9 cellular contexts compared by ENCODE assay signal in genomic region chr1:176897350-176898236, GRCh38.
DNase-seq lines count a peak whose midpoint lies in the region; ATAC-seq, FAIRE-seq and TF ChIP-seq lines count a peak whose summit lies in the region.
"Had no signal": no experiment of that assay in that cellular context is flagged by ENCODE, and none has a peak within 500 bp of the region (broad histone marks: within the 10 kb centered on the region; RNA-seq: fewer than 3 reads in every experiment).

No MANE protein-coding gene starts in this region.

- H3K18ac ChIP-seq in H9 (ENCODE audit: insufficient read length, low read depth, low read length), result no peak overlapping the region

- no CpG with 5 or more reads among the region's 25 CpGs for WGBS in H9 (ENCODE audit: extremely low coverage, insufficient read length, low lambda C conversion rate)

- H3K23ac ChIP-seq in H9 (ENCODE audit: insufficient read length, low read depth, low read length), result no peak overlapping the region

- H3K27me3 Mint-ChIP-seq in H9 (ENCODE audit: low read depth), result peaks cover 33% of the 10 kb centered on the region
- H3K27me3 Mint-ChIP-seq in effector memory CD8-positive, alpha-beta T cell, result peaks cover 6 to 9% of the 10 kb centered on the region in 2 donors

- no peak overlapping the region for H2BK12ac ChIP-seq in H9 (ENCODE audit: insufficient read length, low read depth, low read length)

- no peak overlapping the region for H2BK120ac ChIP-seq in H9 (ENCODE audit: low read depth, low read length, poor library complexity, severe bottlenecking)

- H4K8ac ChIP-seq in H9 (replicated peaks; ENCODE audit: insufficient read length, low read depth, low read length), result no peak overlapping the region

- H3K27me3 ChIP-seq in H9 (ENCODE audit: insufficient read depth, low read length) (no peaks in the 10 kb centered on the region), lower lobe of right lung (ENCODE audit: low read depth) (no peaks in the 10 kb centered on the region)

- no peaks in the 10 kb centered on the region; a peak in 1 of 5 replicates for H3K9me3 Mint-ChIP-seq in H9
- H3K9me3 Mint-ChIP-seq in effector memory CD8-positive, alpha-beta T cell, result no peaks in the 10 kb centered on the region
- H3K9me3 Mint-ChIP-seq: memory B cell had no signal

- no peak overlapping the region for H2BK5ac ChIP-seq in H9 (ENCODE audit: insufficient read length, low read length)

- no peak overlapping the region for H2BK20ac ChIP-seq in H9 (ENCODE audit: low read depth, low read length, poor library complexity, severe bottlenecking)

- no peak overlapping the region for H2AFZ ChIP-seq in H9 (ENCODE audit: low read length)

- no peaks in the 10 kb centered on the region; a peak in 2 of 7 replicates for H3K36me3 Mint-ChIP-seq in H9 (ENCODE audit: insufficient read depth in 1 of 3, low read depth in 3 of 3)
- no peaks in the 10 kb centered on the region for H3K36me3 Mint-ChIP-seq in effector memory CD8-positive, alpha-beta T cell (ENCODE audit: insufficient read depth)
- H3K36me3 Mint-ChIP-seq: memory B cell had no signal

- H2BK15ac ChIP-seq in H9 (ENCODE audit: low read depth, low read length), result no peak overlapping the region

- H3K27ac Mint-ChIP-seq in H9, result peak overlapping the region in 1 of 3 experiments; percentile 44; a peak in 1 of 7 replicates
- no peak overlapping the region for H3K27ac Mint-ChIP-seq in effector memory CD8-positive, alpha-beta T cell
- H3K27ac Mint-ChIP-seq: memory B cell had no signal

- H3K79me1 ChIP-seq in H9 (ENCODE audit: insufficient read depth, low read depth, low read length, poor library complexity, severe bottlenecking), result no peaks in the 10 kb centered on the region

- peaks cover 6 to 9% of the 10 kb centered on the region in 2 experiments for H3K4me1 Mint-ChIP-seq in H9
- peaks cover 4 to 7% of the 10 kb centered on the region in 2 donors for H3K4me1 Mint-ChIP-seq in effector memory CD8-positive, alpha-beta T cell (ENCODE audit: low read depth in 2 of 2)

- no peak overlapping the region for H3K4me3 ChIP-seq in lower lobe of right lung

- H2AK5ac ChIP-seq in H9 (ENCODE audit: insufficient read length, low read length), result no peak overlapping the region

- H3K79me2 ChIP-seq in H9 (ENCODE audit: insufficient read depth, low read length), result no peaks in the 10 kb centered on the region

- H3K27ac ChIP-seq in H9 (ENCODE audit: insufficient read length, low read depth, low read length), result no peak overlapping the region
- H3K27ac ChIP-seq in lower lobe of right lung, result no peak overlapping the region

- ATAC-seq in lower lobe of right lung, result peak; percentile 63 to 73
- ATAC-seq in effector memory CD8-positive, alpha-beta T cell (replicated peaks), result no peak

- H3K4ac ChIP-seq in H9 (ENCODE audit: low read depth, low read length), result no peak overlapping the region

- H3K23me2 ChIP-seq in H9 (ENCODE audit: insufficient read length, low read depth, low read length, poor library complexity, severe bottlenecking), result peaks cover 4% of the 10 kb centered on the region

- H3T11ph ChIP-seq in H9 (ENCODE audit: low read length), result no peak overlapping the region

- no peak overlapping the region for H3K14ac ChIP-seq in H9 (ENCODE audit: insufficient read depth, low read length)

- no peaks in the 10 kb centered on the region for H4K20me1 ChIP-seq in H9 (ENCODE audit: control insufficient read depth, insufficient read depth, insufficient read length)

- H3K4me2 ChIP-seq in H9 (ENCODE audit: insufficient read depth, insufficient read length, low read length), result peak overlapping the region; percentile 50

- no peak overlapping the region for H4K91ac ChIP-seq in H9 (ENCODE audit: insufficient read length, low read depth, low read length)

- H3K4me1 ChIP-seq in H9 (ENCODE audit: insufficient read depth, low read length) (no peaks in the 10 kb centered on the region), lower lobe of right lung (peaks cover 6% of the 10 kb centered on the region)

- no peaks in the 10 kb centered on the region for H3K36me3 ChIP-seq in lower lobe of right lung

- intact Hi-C loops in lower lobe of right lung (cut with DNase I), result no loop called here

- no peak overlapping the region for H3K9ac ChIP-seq in H9 (ENCODE audit: extremely low read depth, insufficient read length, low read length)

- peak; percentile 84 for DNase-seq in H9
- DNase-seq in NCI-H146 (lab: John Stamatoyannopoulos, UW), result peak; percentile 38
- peak; percentile 46 for DNase-seq in SW480 (ENCODE audit: low spot score)
- DNase-seq in ecto neural progenitor cell (ENCODE audit: low spot score), result peak; percentile 91
- DNase-seq in lower lobe of right lung, result peak; percentile 62
- peak; percentile 26 for DNase-seq in stromal cell of bone marrow (ENCODE audit: low read depth)
- no peak for DNase-seq in effector memory CD8-positive, alpha-beta T cell

- peak; percentile 79 for TF ChIP-seq CTCF in H9 (conservative IDR thresholded peaks at IDR 0.05)
- TF ChIP-seq CTCF in lower lobe of right lung (IDR thresholded peaks at IDR 0.05), result peak; percentile 65

- H3K9me3 ChIP-seq in H9 (ENCODE audit: control insufficient read depth, low read depth, low read length) (no peaks in the 10 kb centered on the region), lower lobe of right lung (no peaks in the 10 kb centered on the region)

- peak; percentile 83 for FAIRE-seq in G401.6 (lab: Jason Lieb, UNC)

- H3K56ac ChIP-seq in H9 (ENCODE audit: insufficient read length, low read depth, low read length), result no peak overlapping the region

- H3K4me3 Mint-ChIP-seq in H9, result peak overlapping the region; percentile 57 to 81
- H3K4me3 Mint-ChIP-seq in effector memory CD8-positive, alpha-beta T cell, result no peak overlapping the region
- H3K4me3 Mint-ChIP-seq: memory B cell had no signal

- H4K5ac ChIP-seq in H9 (ENCODE audit: insufficient read length, low read depth, low read length), result no peak overlapping the region

Comparison
In these comparisons a context has a peak if more than half of its experiments do, and no peak if none do; other contexts are left out.
1. DNase-seq: peak in H9 (single experiment), NCI-H146 (single experiment), SW480 (single experiment), ecto neural progenitor cell (single experiment), lower lobe of right lung (single experiment) and stromal cell of bone marrow (single experiment); none in effector memory CD8-positive, alpha-beta T cell (0 of 3).
2. H3K4me3 Mint-ChIP-seq: peak in H9 (2 of 2); none in effector memory CD8-positive, alpha-beta T cell (0 of 2).